ENCODE assay signal across 19 cellular contexts in genomic region chr7:128161466-128162125, GRCh38.
"Had no signal": no experiment of that assay in that cellular context is flagged by ENCODE, and none has a peak within 500 bp of the region (broad histone marks: within the 10 kb centered on the region; RNA-seq: fewer than 3 reads in every experiment).

No MANE protein-coding gene starts in this region.

- H3K4me3 ChIP-seq: gastroesophageal sphincter, left lung, right atrium auricular region, skin epidermis, tibial nerve had no signal

- H3K27ac ChIP-seq: gastroesophageal sphincter, left lung, neutrophil, right atrium auricular region, skin epidermis, tibial nerve had no signal

- DNase-seq: activated CD4-positive, alpha-beta T cell treated with anti-CD3 and anti-CD28 coated beads for 4 hours; activated CD8-positive, alpha-beta T cell treated with anti-CD3 and anti-CD28 coated beads for 36 hours; activated naive CD4-positive, alpha-beta T cell treated with anti-CD3 and anti-CD28 coated beads for 36 hours; activated naive CD8-positive, alpha-beta T cell treated with anti-CD3 and anti-CD28 coated beads, Interleukin-2, amount 50 U/mL, for 24 hours; aorta; endodermal cell; left lung; natural killer cell; posterior cingulate gyrus; stimulated activated CD4-positive, alpha-beta T cell treated with anti-CD3 and anti-CD28 coated beads, Interleukin-4, amount 100 ng/mL, for 4 hours; stimulated activated CD8-positive, alpha-beta memory T cell treated with anti-CD3 and anti-CD28 coated beads, Interleukin-4, amount 100 ng/mL, for 48 hours; stimulated activated naive CD4-positive, alpha-beta T cell treated with Interleukin-2 at 50 U/mL for 16 hours; substantia nigra; T-helper 2 cell had no signal

- H3K9me3 ChIP-seq: gastroesophageal sphincter, left lung, neutrophil, right atrium auricular region, tibial nerve had no signal

- H3K36me3 ChIP-seq: gastroesophageal sphincter, left lung, neutrophil, right atrium auricular region, tibial nerve had no signal
